Comparison of ENCODE assay signal across 8 cellular contexts in genomic region chr17:80855968-80856862, GRCh38.
A peak's percentile ranks its signal among the peaks of the same experiment; 100 is the strongest.
DNase-seq lines count a peak whose midpoint lies in the region; ATAC-seq, FAIRE-seq and TF ChIP-seq lines count a peak whose summit lies in the region.

No MANE protein-coding gene starts in this region.

- peaks cover 6 to 26% of the 10 kb centered on the region in 2 donors for H3K36me3 Mint-ChIP-seq in activated T-cell treated with anti-CD3 and anti-CD28 coated beads, Interleukin-2, amount 50 U/mL, for 72 hours (ENCODE audit: insufficient read depth in 2 of 2)

- intact Hi-C loops in Panc1 (cut with micrococcal nuclease; ENCODE audit: unreplicated experiment) = no loop called here

- no peak for TF ChIP-seq CTCF in GM12864 (IDR thresholded peaks at IDR 0.05; ENCODE audit: low read depth, low read length, missing control alignments)
- TF ChIP-seq CTCF in Panc1 (IDR thresholded peaks at IDR 0.05) = no peak
- TF ChIP-seq CTCF in D721Med (IDR thresholded peaks at IDR 0.05; ENCODE audit: insufficient read depth, missing control alignments) = no peak

- H3K4me3 ChIP-seq in GM12864 (ENCODE audit: low read depth, low read length) (no peak overlapping the region), Panc1 (ENCODE audit: low read depth in 2 of 2, low read length in 2 of 2) (no peak overlapping the region)

- no TSS peak for BruUV-seq in Panc1 (replicated peaks; lab: Mats Ljungman, UMichigan)

- CTCF ChIA-PET in Panc1 (lab: Charles Lee) = interaction anchor here (0.6 kb wide), 1 partner anchor 33 kb away, joined by 6 read pairs; no protein-coding TSS in a partner anchor

- no peaks in the 10 kb centered on the region for H3K9me3 ChIP-seq in Panc1 (ENCODE audit: control insufficient read depth, insufficient read depth, low read depth, low read length)

- H3K27ac ChIP-seq in Panc1 (ENCODE audit: low read length) = peak overlapping the region; percentile 88

- H3K27ac Mint-ChIP-seq in activated T-cell treated with anti-CD3 and anti-CD28 coated beads, Interleukin-2, amount 50 U/mL, for 72 hours = peak overlapping the region; percentile 99

- DNase-seq in GM12864 (ENCODE audit: low read depth) (peak; percentile 90), Panc1 (ENCODE audit: low read depth, low spot score) (peak; percentile 89), foreskin melanocyte (peak; percentile 95), D721Med (ENCODE audit: insufficient read length, low spot score) (no peak), HuH-7 (ENCODE audit: low spot score) (no peak)
- peak; percentile 89 to 93 for DNase-seq in activated T-cell treated with anti-CD3 and anti-CD28 coated beads, Interleukin-2, amount 50 U/mL, for 72 hours
- DNase-seq in stimulated activated CD4-positive, alpha-beta T cell treated with anti-CD3 and anti-CD28 coated beads, Interleukin-1b, Interleukin-23, amount 100 ng/mL, for 48 hours = peak; percentile 95

- no peaks in the 10 kb centered on the region for H3K9me3 Mint-ChIP-seq in activated T-cell treated with anti-CD3 and anti-CD28 coated beads, Interleukin-2, amount 50 U/mL, for 72 hours

- peak; percentile 85 for ATAC-seq in HG02759 (IDR thresholded peaks at IDR 0.05; ENCODE audit: unreplicated experiment)
- ATAC-seq in Panc1 = peak; percentile 98
- peak; percentile 99 for ATAC-seq in activated T-cell treated with anti-CD3 and anti-CD28 coated beads, Interleukin-2, amount 50 U/mL, for 72 hours (replicated peaks in 1 of 2)

- H3K36me3 ChIP-seq in Panc1 (ENCODE audit: control insufficient read depth, insufficient read depth, low read length) = no peaks in the 10 kb centered on the region

- POLR2A ChIA-PET in Panc1 (lab: Charles Lee) = interaction anchor here (0.9 kb wide), 1 partner anchor 241 kb away, joined by 4 read pairs; no protein-coding TSS in a partner anchor

- H3K4me1 ChIP-seq in Panc1 (ENCODE audit: control insufficient read depth, insufficient read depth, low read length) = peaks cover 16% of the 10 kb centered on the region

- peaks cover 83% of the 10 kb centered on the region for H3K4me1 Mint-ChIP-seq in activated T-cell treated with anti-CD3 and anti-CD28 coated beads, Interleukin-2, amount 50 U/mL, for 72 hours (ENCODE audit: low read depth)

- peak overlapping the region; percentile 66 to 86 for H3K4me3 Mint-ChIP-seq in activated T-cell treated with anti-CD3 and anti-CD28 coated beads, Interleukin-2, amount 50 U/mL, for 72 hours

- H3K27me3 ChIP-seq in Panc1 (ENCODE audit: control insufficient read depth, insufficient read depth, low read length) = no peaks in the 10 kb centered on the region

- H3K27me3 Mint-ChIP-seq in activated T-cell treated with anti-CD3 and anti-CD28 coated beads, Interleukin-2, amount 50 U/mL, for 72 hours (ENCODE audit: low read depth) = no peaks in the 10 kb centered on the region

- no peak for FAIRE-seq in D721Med (lab: Jason Lieb, UNC)

- in situ Hi-C loops in Panc1 (cut with HindIII; ENCODE audit: low pct_unique_long_range_greater_than_20kb, low sequenced_read_pairs) = no loop called here

Comparison
In these comparisons a context has a peak if more than half of its experiments do, and no peak if none do; other contexts are left out.
1. DNase-seq: peak in GM12864 (single experiment), Panc1 (single experiment), activated T-cell treated with anti-CD3 and anti-CD28 coated beads, Interleukin-2, amount 50 U/mL, for 72 hours (2 of 2), foreskin melanocyte (single experiment) and stimulated activated CD4-positive, alpha-beta T cell treated with anti-CD3 and anti-CD28 coated beads, Interleukin-1b, Interleukin-23, amount 100 ng/mL, for 48 hours (single experiment); none in D721Med (single experiment) and HuH-7 (single experiment).
2. Peak in every context shown above with its lines, with median percentiles within 50 percentile points of each other: ATAC-seq.